18 cellular contexts compared by ENCODE assay signal in genomic region chr10:96222441-96222840, GRCh38. TPM values are rescaled to one million over a fixed set of nuclear protein-coding genes. Genes with fewer than 3 reads are reported as not detected.
"Had no signal": no experiment of that assay in that cellular context is flagged by ENCODE, and none has a peak within 500 bp of the region (broad histone marks: within the 10 kb centered on the region; RNA-seq: fewer than 3 reads in every experiment).

No MANE protein-coding gene starts in this region.

- H3K27ac Mint-ChIP-seq: activated CD4-positive, alpha-beta T cell treated with anti-CD3 and anti-CD28 coated beads for 36 hours; activated naive CD8-positive, alpha-beta T cell treated with anti-CD3 and anti-CD28 coated beads, Interleukin-2, amount 10 ng/mL, durations not matched to agents 7 days and 5 days; brain; nephron had no signal

- H3K27me3 ChIP-seq: foreskin keratinocyte, sigmoid colon, transverse colon, uterus had no signal

- H3K27me3 Mint-ChIP-seq: activated CD4-positive, alpha-beta T cell treated with anti-CD3 and anti-CD28 coated beads for 36 hours had no signal

- H3K36me3 Mint-ChIP-seq: activated naive CD8-positive, alpha-beta T cell treated with anti-CD3 and anti-CD28 coated beads, Interleukin-2, amount 10 ng/mL, durations not matched to agents 7 days and 5 days; brain had no signal

- H3K4me3 ChIP-seq: sigmoid colon, transverse colon, uterus had no signal

- DNase-seq: activated CD4-positive, alpha-beta T cell treated with anti-CD3 and anti-CD28 coated beads for 36 hours; activated CD4-positive, alpha-beta T cell treated with anti-CD3 and anti-CD28 coated beads, Interleukin-2, amount 50 U/mL, for 48 hours; activated naive CD8-positive, alpha-beta T cell treated with anti-CD3 and anti-CD28 coated beads, Interleukin-2, amount 10 ng/mL, durations not matched to agents 7 days and 5 days; activated T-cell treated with anti-CD3 and anti-CD28 coated beads for 4 hours; caudate nucleus; foreskin keratinocyte; hippocampal formation; left cardiac atrium; sigmoid colon; stimulated activated CD4-positive, alpha-beta T cell treated with anti-CD3 and anti-CD28 coated beads, Interleukin-4, amount 100 ng/mL, for 24 hours; stimulated activated naive CD4-positive, alpha-beta T cell; transverse colon; uterus; WERI-Rb-1 had no signal

- H3K27ac ChIP-seq: foreskin keratinocyte, sigmoid colon, transverse colon, uterus, WERI-Rb-1 had no signal

- ATAC-seq: activated CD4-positive, alpha-beta T cell treated with anti-CD3 and anti-CD28 coated beads for 36 hours; left cardiac atrium had no signal

- H3K36me3 ChIP-seq: sigmoid colon, transverse colon, uterus, WERI-Rb-1 had no signal

- H3K4me1 Mint-ChIP-seq: activated CD4-positive, alpha-beta T cell treated with anti-CD3 and anti-CD28 coated beads for 36 hours; activated naive CD8-positive, alpha-beta T cell treated with anti-CD3 and anti-CD28 coated beads, Interleukin-2, amount 10 ng/mL, durations not matched to agents 7 days and 5 days; brain; nephron had no signal

- H3K9me3 ChIP-seq: sigmoid colon, transverse colon, uterus had no signal

- H3K9me3 Mint-ChIP-seq: activated naive CD8-positive, alpha-beta T cell treated with anti-CD3 and anti-CD28 coated beads, Interleukin-2, amount 10 ng/mL, durations not matched to agents 7 days and 5 days; brain; nephron had no signal

- H3K4me1 ChIP-seq: foreskin keratinocyte, sigmoid colon, uterus had no signal

- H3K4me3 Mint-ChIP-seq: activated CD4-positive, alpha-beta T cell treated with anti-CD3 and anti-CD28 coated beads for 36 hours; activated naive CD8-positive, alpha-beta T cell treated with anti-CD3 and anti-CD28 coated beads, Interleukin-2, amount 10 ng/mL, durations not matched to agents 7 days and 5 days; brain; nephron had no signal

RNA-seq across cellular contexts. Expression of gene BLNK, which starts 48.9 kb away (rescaled TPM):
- total RNA-seq: activated CD4-positive, alpha-beta T cell treated with anti-CD3 and anti-CD28 coated beads for 36 hours; foreskin keratinocyte; T-helper 2 cell treated with Interferon-gamma antibody and Interleukin-4, amounts not matched to agents 100 ng/mL and 5 ng/mL, for 36 hours had no signal
- polyA plus RNA-seq: fibroblast of lung had no signal
